Comparison of ENCODE assay signal across 8 cellular contexts in the genomic region with DNA sequence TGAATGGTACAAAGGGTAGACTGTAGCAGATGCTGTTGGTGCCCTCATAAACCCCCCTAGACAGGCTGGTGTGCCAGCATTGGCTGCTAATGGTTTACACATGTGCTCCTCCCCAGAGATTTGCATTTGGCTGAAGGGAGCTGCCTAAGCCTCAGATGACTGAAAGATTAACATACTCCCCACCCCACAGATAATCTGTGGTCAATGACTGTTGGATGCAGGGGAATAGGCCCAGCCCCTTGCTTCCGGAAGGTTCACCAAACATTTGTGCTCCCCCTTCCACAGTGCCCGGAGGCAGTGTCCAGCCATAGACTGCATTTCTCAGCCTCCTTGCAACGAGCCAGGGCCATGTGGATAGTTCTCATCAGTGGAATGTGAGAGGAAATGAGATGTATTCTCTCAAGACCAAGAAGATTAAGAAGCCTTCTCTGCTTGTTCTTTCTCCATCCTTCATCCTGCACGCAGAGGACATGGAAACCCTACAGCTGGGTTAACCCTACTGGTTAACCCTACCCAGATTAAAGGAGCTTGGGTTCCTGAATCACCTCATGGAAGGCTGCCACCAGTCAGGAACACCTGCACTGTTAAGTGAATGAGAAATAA.
A peak's percentile ranks its signal among the peaks of the same experiment; 100 is the strongest.
DNase-seq lines count a peak whose midpoint lies in the region; ATAC-seq, FAIRE-seq and TF ChIP-seq lines count a peak whose summit lies in the region.

No MANE protein-coding gene starts in this region.

- no peak overlapping the region for H3K27ac ChIP-seq in H1 (ENCODE audit: low read depth, low read length)
- H3K27ac ChIP-seq in body of pancreas = no peak overlapping the region

- H4K5ac ChIP-seq in H1 (ENCODE audit: insufficient read length, low read depth, low read length) = no peak overlapping the region

- H3K18ac ChIP-seq in H1 (ENCODE audit: extremely low read depth, low read length) = peak overlapping the region; percentile 4; the same call in 1 of the 2 replicates

- peak; percentile 79 for DNase-seq in GM04504 (ENCODE audit: low read depth)
- DNase-seq in H4 (ENCODE audit: low spot score) = peak; percentile 17
- peak; percentile 97 for DNase-seq in NB4 (ENCODE audit: low read depth)
- no peak for DNase-seq in H1 (ENCODE audit: low read depth in 1 of 2, low spot score in 2 of 2)
- DNase-seq in body of pancreas = no peak
- DNase-seq in NCI-H2196 treated with DMSO at 0.1 percent for 48 hours (lab: John Stamatoyannopoulos, UW; ENCODE audit: unreplicated experiment) = no peak
- no peak for DNase-seq in HT-29 (ENCODE audit: low spot score)
- no peak for DNase-seq in NCI-H1436 (lab: John Stamatoyannopoulos, UW)

- H2BK15ac ChIP-seq in H1 (ENCODE audit: low read length) = no peak overlapping the region; the same call in 1 of the 2 replicates

- no peak overlapping the region for H2BK120ac ChIP-seq in H1 (replicated peaks; ENCODE audit: low read depth, low read length)

- H2AK5ac ChIP-seq in H1 (ENCODE audit: low read depth, low read length) = no peak overlapping the region

- no peak for ATAC-seq in body of pancreas

- no peak overlapping the region for H4K91ac ChIP-seq in H1 (replicated peaks; ENCODE audit: insufficient read length, low read length)

- no peak overlapping the region for H3K23ac ChIP-seq in H1 (ENCODE audit: insufficient read length)

- H4K20me1 ChIP-seq in H1 (replicated peaks in 1 of 2; ENCODE audit: control insufficient read depth in 1 of 2, insufficient read depth in 2 of 2, low read length in 2 of 2) = no peaks in the 10 kb centered on the region

- H3K56ac ChIP-seq in H1 (replicated peaks; ENCODE audit: insufficient read length, low read depth, low read length) = no peak overlapping the region

- no peak overlapping the region for H4K8ac ChIP-seq in H1 (ENCODE audit: extremely low read depth, insufficient read depth, low read length)

- POLR2A ChIA-PET in H1 (lab: Charles Lee; ENCODE audit: partially characterized antibody) = interaction anchor here (0.8 to 10.8 kb wide), 4 partner anchors 11 to 126 kb away, joined by 3 to 146 read pairs (median 3); a partner anchor contains a TSS

- no peak overlapping the region for H3K14ac ChIP-seq in H1 (ENCODE audit: insufficient read length)

- FAIRE-seq in H1 (lab: Jason Lieb, UNC) = no peak

- no peaks in the 10 kb centered on the region for H3K23me2 ChIP-seq in H1 (ENCODE audit: low read depth, low read length)

- H3K79me2 ChIP-seq in H1 (ENCODE audit: control insufficient read depth in 1 of 2, insufficient read depth in 2 of 2, low read length in 2 of 2) = no peaks in the 10 kb centered on the region

- no peak for TF ChIP-seq EP300 in H1 (IDR thresholded peaks at IDR 0.05; ENCODE audit: borderline replicate concordance in 1 of 2, low read depth in 2 of 2, low read length in 2 of 2)

- H3K36me3 ChIP-seq in H1 (ENCODE audit: control insufficient read depth in 2 of 4, insufficient read depth in 4 of 4, low read length in 3 of 4) (no peaks in the 10 kb centered on the region), body of pancreas (replicated peaks in 1 of 2; ENCODE audit: insufficient read depth in 1 of 2, low read depth in 2 of 2) (no peaks in the 10 kb centered on the region)

- CTCF ChIA-PET in H1 (lab: Charles Lee; ENCODE audit: partially characterized antibody) = interaction anchor here (0.7 to 11.4 kb wide), 15 partner anchors 10 to 157 kb away, joined by 3 to 251 read pairs (median 4); a partner anchor contains a TSS

- intact Hi-C loops in body of pancreas (cut with DNase I) = loop anchor here (5.0 kb wide), 1 partner anchor 102 kb away; no protein-coding TSS in a partner anchor

- no peak overlapping the region for H3K4ac ChIP-seq in H1 (replicated peaks; ENCODE audit: insufficient read length, low read depth, low read length)

- WGBS in H1 (ENCODE audit: extremely low coverage in 1 of 2, insufficient coverage in 1 of 2, insufficient read length in 1 of 2, insufficient replicate concordance in 2 of 2, low coverage in 1 of 2, low lambda C conversion rate in 2 of 2, missing lambda C conversion rate in 1 of 2), 2 experiments = 76% methylated on average over 4 of the region's 4 CpGs; no CpG with 5 or more reads in 1 of the 2 experiments
- WGBS in body of pancreas, 2 donors = 21 to 34% methylated on average over 3 to 4 of the region's 4 CpGs

- no peak overlapping the region; the same call in 1 of the 2 replicates for H2BK20ac ChIP-seq in H1 (ENCODE audit: low read length)

- TF ChIP-seq CTCF in NB4 (IDR thresholded peaks at IDR 0.05; ENCODE audit: low read depth, low read length) (no peak), H1 (IDR thresholded peaks at IDR 0.05; ENCODE audit: control extremely low read depth in 1 of 3, insufficient read depth in 1 of 3, low read depth in 1 of 3, low read length in 3 of 3) (no peak), body of pancreas (IDR thresholded peaks at IDR 0.05) (no peak)

- H3K4me3 ChIP-seq in NB4 (ENCODE audit: low read depth, low read length) (peak overlapping the region; percentile 52), H1 (ENCODE audit: extremely low read depth in 1 of 4, insufficient read depth in 2 of 4, low read depth in 3 of 4, low read length in 4 of 4) (no peak overlapping the region), body of pancreas (no peak overlapping the region)

- no peak for TF ChIP-seq RAD21 in H1 (IDR thresholded peaks at IDR 0.05 in 1 of 2, conservative IDR thresholded peaks at IDR 0.05 in 1 of 2; ENCODE audit: low read depth in 2 of 2, low read length in 2 of 2)

- H2AFZ ChIP-seq in H1 (ENCODE audit: low read length) = 0 out of 2 replicates have a peak overlapping the region, but pooled peaks have one; percentile 50

- TF ChIP-seq POLR2A in NB4 (IDR thresholded peaks at IDR 0.05; ENCODE audit: extremely low read depth, insufficient read length) (peak; percentile 71), H1 (IDR thresholded peaks at IDR 0.05; ENCODE audit: control extremely low read depth in 1 of 2, low read depth in 2 of 2, low read length in 2 of 2) (no peak), body of pancreas (IDR thresholded peaks at IDR 0.05) (no peak)

- H3K4me2 ChIP-seq in H1 (ENCODE audit: insufficient read depth in 1 of 2, low read depth in 2 of 2, low read length in 2 of 2) = no peak overlapping the region

- no peak overlapping the region for H3K9ac ChIP-seq in H1 (replicated peaks in 1 of 4; ENCODE audit: extremely low read depth in 1 of 4, low read depth in 3 of 4, low read length in 3 of 4)

- H2BK12ac ChIP-seq in H1 (ENCODE audit: low read depth, low read length) = no peak overlapping the region

- H3K4me1 ChIP-seq in H1 (replicated peaks in 1 of 4; ENCODE audit: control insufficient read depth in 3 of 4, insufficient read depth in 4 of 4, low read length in 3 of 4) = peaks cover 9 to 15% (median 13%) of the 10 kb centered on the region in 4 experiments
- H3K4me1 ChIP-seq in body of pancreas = no peaks in the 10 kb centered on the region

- peak overlapping the region; percentile 79; the same call in 1 of the 2 replicates for H2BK5ac ChIP-seq in H1 (ENCODE audit: low read depth, low read length)

- H3K79me1 ChIP-seq in H1 (ENCODE audit: low read depth, low read length) = no peaks in the 10 kb centered on the region; the same call in 1 of the 2 replicates

- H3K9me3 ChIP-seq in H1 (ENCODE audit: insufficient read depth in 2 of 2, low read depth in 1 of 2, low read length in 1 of 2) = no peaks in the 10 kb centered on the region
- no peaks in the 10 kb centered on the region for H3K9me3 ChIP-seq in body of pancreas

- no peaks in the 10 kb centered on the region for H3K27me3 ChIP-seq in H1 (replicated peaks in 1 of 4; ENCODE audit: control insufficient read depth in 3 of 4, extremely low read depth in 1 of 4, insufficient read depth in 3 of 4, low read length in 3 of 4)
- H3K27me3 ChIP-seq in body of pancreas = no peaks in the 10 kb centered on the region

TF ChIP-seq in H1, 55 proteins besides CTCF, POLR2A, EP300 and RAD21:
- peak; percentile 77 for TF ChIP-seq TAF7 (optimal IDR thresholded peaks at IDR 0.05; ENCODE audit: borderline replicate concordance, low read depth, low read length)
- TF ChIP-seq NANOG (IDR thresholded peaks at IDR 0.05; ENCODE audit: insufficient read depth, low read depth, low read length, poor library complexity, severe bottlenecking) = no peak
- no peak for TF ChIP-seq TAF1 (IDR thresholded peaks at IDR 0.05; ENCODE audit: low read depth, low read length)
- no peak for TF ChIP-seq GABPA (IDR thresholded peaks at IDR 0.05; ENCODE audit: borderline replicate concordance, insufficient read depth, low read length)
- no peak for TF ChIP-seq KDM5A (IDR thresholded peaks at IDR 0.05; ENCODE audit: low read length)
- TF ChIP-seq JUN (IDR thresholded peaks at IDR 0.05; ENCODE audit: low read depth, low read length) = no peak
- TF ChIP-seq RXRA (IDR thresholded peaks at IDR 0.05; ENCODE audit: insufficient read depth, low read depth, low read length) = no peak
- no peak for TF ChIP-seq CTBP2 (IDR thresholded peaks at IDR 0.05; ENCODE audit: borderline replicate concordance, insufficient read depth, insufficient read length, low read length)
- no peak for TF ChIP-seq CEBPB (IDR thresholded peaks at IDR 0.05; ENCODE audit: low read depth, low read length)
- TF ChIP-seq BRCA1 (IDR thresholded peaks at IDR 0.05; ENCODE audit: low read depth, low read length) = no peak
- no peak for TF ChIP-seq PHF8 (conservative IDR thresholded peaks at IDR 0.05; ENCODE audit: low read depth, low read length)
- no peak for TF ChIP-seq EZH2 (IDR thresholded peaks at IDR 0.05; ENCODE audit: low read depth, low read length, severe bottlenecking)
- TF ChIP-seq BCL11A (IDR thresholded peaks at IDR 0.05; ENCODE audit: low read depth in 2 of 2, low read length in 2 of 2) = no peak
- no peak for TF ChIP-seq RNF2 (IDR thresholded peaks at IDR 0.05; ENCODE audit: borderline replicate concordance, low read depth, low read length, missing control alignments, poor library complexity, severe bottlenecking)
- TF ChIP-seq TBP (IDR thresholded peaks at IDR 0.05; ENCODE audit: low read depth, low read length) = 0 out of 2 replicates have a peak, but pooled peaks have one; percentile 37
- TF ChIP-seq, protein P1, sequence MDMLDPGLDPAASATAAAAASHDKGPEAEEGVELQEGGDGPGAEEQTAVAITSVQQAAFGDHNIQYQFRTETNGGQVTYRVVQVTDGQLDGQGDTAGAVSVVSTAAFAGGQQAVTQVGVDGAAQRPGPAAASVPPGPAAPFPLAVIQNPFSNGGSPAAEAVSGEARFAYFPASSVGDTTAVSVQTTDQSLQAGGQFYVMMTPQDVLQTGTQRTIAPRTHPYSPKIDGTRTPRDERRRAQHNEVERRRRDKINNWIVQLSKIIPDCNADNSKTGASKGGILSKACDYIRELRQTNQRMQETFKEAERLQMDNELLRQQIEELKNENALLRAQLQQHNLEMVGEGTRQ (IDR thresholded peaks at IDR 0.05; ENCODE audit: low read length) = no peak

Comparison
In these comparisons a context has a peak if more than half of its experiments do, and no peak if none do; other contexts are left out.
1. DNase-seq: peak in GM04504 (single experiment), H4 (single experiment) and NB4 (single experiment); none in H1 (0 of 2), body of pancreas (0 of 4), NCI-H2196 treated with DMSO at 0.1 percent for 48 hours (single experiment), HT-29 (single experiment) and NCI-H1436 (single experiment).